In the genomic region with DNA sequence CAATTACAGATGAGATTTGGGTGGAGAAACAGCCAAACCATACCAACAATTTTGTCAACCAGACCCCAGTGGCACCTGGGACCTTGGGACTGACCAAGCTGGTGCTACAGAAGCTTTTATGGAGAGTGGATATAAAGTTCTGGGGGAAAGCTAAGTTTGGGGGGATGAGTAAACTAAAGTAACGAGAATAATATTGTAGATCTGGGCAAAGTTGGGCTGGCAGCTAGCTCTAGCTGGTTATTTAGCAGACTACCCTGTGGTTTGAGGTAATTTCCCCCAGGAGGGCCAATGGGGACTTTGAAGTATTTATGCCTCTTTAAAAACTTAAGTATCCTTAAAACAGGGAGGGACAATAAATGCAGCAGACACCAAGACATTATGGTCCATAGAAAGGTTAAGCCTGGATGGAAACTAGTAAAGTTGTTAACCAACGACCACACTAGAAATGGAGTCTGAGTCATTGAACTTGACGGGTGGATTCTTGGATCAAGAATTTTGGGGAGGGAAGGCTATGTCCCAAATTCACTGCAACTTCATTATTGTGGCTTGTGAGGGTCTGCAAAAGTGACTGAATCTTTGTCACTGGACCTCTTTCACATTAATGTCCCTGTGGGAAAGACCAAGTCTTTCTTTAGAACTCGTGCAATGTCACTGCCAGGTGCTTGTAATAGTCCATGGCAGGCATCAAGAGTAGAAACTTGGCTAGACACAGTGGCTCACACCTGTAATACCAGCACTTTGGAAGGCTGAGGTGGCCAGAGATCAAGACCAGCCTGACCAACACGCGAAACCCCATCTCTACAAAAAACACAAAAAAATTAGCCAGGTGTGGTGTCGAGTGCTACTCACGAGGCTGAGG, we compare ENCODE assay signal across 20 cellular contexts. TPM values are rescaled to one million over a fixed set of nuclear protein-coding genes. Genes with fewer than 3 reads are reported as not detected.
A peak's percentile ranks its signal among the peaks of the same experiment; 100 is the strongest.
DNase-seq lines count a peak whose midpoint lies in the region; ATAC-seq, FAIRE-seq and TF ChIP-seq lines count a peak whose summit lies in the region.
"Had no signal": no experiment of that assay in that cellular context is flagged by ENCODE, and none has a peak within 500 bp of the region (broad histone marks: within the 10 kb centered on the region; RNA-seq: fewer than 3 reads in every experiment).

No MANE protein-coding gene starts in this region.

- H3K4me3 Mint-ChIP-seq in Caco-2 (ENCODE audit: unreplicated experiment) (no peak overlapping the region), T-helper 17 cell (peak overlapping the region; percentile 60)
- H3K4me3 Mint-ChIP-seq: activated CD8-positive, alpha-beta memory T cell treated with anti-CD3 and anti-CD28 coated beads, Interleukin-2, amount 10 ng/mL, durations not matched to agents 7 days and 5 days had no signal

- TF ChIP-seq CTCF in A549 (IDR thresholded peaks at IDR 0.05), result no peak
- no peak for TF ChIP-seq CTCF in Caco-2 (IDR thresholded peaks at IDR 0.05; ENCODE audit: insufficient read depth in 1 of 2, low read depth in 1 of 2, low read length in 1 of 2, severe bottlenecking in 1 of 2, unreplicated experiment in 1 of 2)
- no peak for TF ChIP-seq CTCF in lower lobe of right lung (IDR thresholded peaks at IDR 0.05)

- POLR2A ChIA-PET in A549 (lab: Yijun Ruan, JAX) (no interaction called here), Caco-2 (lab: Charles Lee) (interaction anchor here (0.5 kb wide), 1 partner anchor 272 kb away, joined by 3 read pairs; the partner anchor contains the start of genes RAB2B and TOX4)

- no peaks in the 10 kb centered on the region for H3K9me3 ChIP-seq in A549
- no peaks in the 10 kb centered on the region for H3K9me3 ChIP-seq in Caco-2
- H3K9me3 ChIP-seq in T-helper 17 cell (ENCODE audit: control insufficient read depth, low read length, poor library complexity, severe bottlenecking), result no peaks in the 10 kb centered on the region
- H3K9me3 ChIP-seq in lower lobe of right lung, result no peaks in the 10 kb centered on the region
- H3K9me3 ChIP-seq: SJSA1, thoracic aorta had no signal

- no peaks in the 10 kb centered on the region; the same call in 1 of the 2 replicates for H3K36me3 ChIP-seq in Caco-2 (ENCODE audit: control insufficient read depth, insufficient read depth, low read length)
- peaks cover 32% of the 10 kb centered on the region for H3K36me3 ChIP-seq in lower lobe of right lung

- H3K27me3 Mint-ChIP-seq in Caco-2 (ENCODE audit: insufficient read depth, unreplicated experiment) (no peaks in the 10 kb centered on the region), T-helper 17 cell (no peaks in the 10 kb centered on the region)
- H3K27me3 Mint-ChIP-seq: activated CD8-positive, alpha-beta memory T cell treated with anti-CD3 and anti-CD28 coated beads, Interleukin-2, amount 10 ng/mL, durations not matched to agents 7 days and 5 days had no signal

- no peaks in the 10 kb centered on the region for H3K27me3 ChIP-seq in Caco-2 (replicated peaks; ENCODE audit: control insufficient read depth, insufficient read depth, low read length)
- no peaks in the 10 kb centered on the region for H3K27me3 ChIP-seq in lower lobe of right lung (ENCODE audit: low read depth)
- H3K27me3 ChIP-seq: SJSA1 had no signal

- H3K36me3 Mint-ChIP-seq in Caco-2 (ENCODE audit: insufficient read depth, unreplicated experiment) (peaks cover 97% of the 10 kb centered on the region), T-helper 17 cell (ENCODE audit: low read depth) (peaks cover 11% of the 10 kb centered on the region)

- H3K27ac ChIP-seq in A549 (no peak overlapping the region), lower lobe of right lung (no peak overlapping the region)
- H3K27ac ChIP-seq: SJSA1, thoracic aorta had no signal

- no peak for TF ChIP-seq POLR2A in A549 (IDR thresholded peaks at IDR 0.05; ENCODE audit: low read length)

- BruUV-seq in Caco-2 (replicated peaks; lab: Mats Ljungman, UMichigan), result no TSS peak

- ATAC-seq in A549 (no peak), T-helper 17 cell (no peak), lower lobe of right lung (peak; percentile 54 to 72), left colon (no peak)
- ATAC-seq: activated CD8-positive, alpha-beta memory T cell treated with anti-CD3 and anti-CD28 coated beads, Interleukin-2, amount 10 ng/mL, durations not matched to agents 7 days and 5 days had no signal

- CTCF ChIA-PET in A549 (lab: Yijun Ruan, JAX), result interaction anchor here (1.0 to 2.0 kb wide), 4 partner anchors 13 to 112 kb away, joined by 3 to 6 read pairs (median 3); no protein-coding TSS in a partner anchor
- CTCF ChIA-PET in Caco-2 (lab: Charles Lee), result no interaction called here

- no peak overlapping the region for H3K4me2 ChIP-seq in A549

- no peak for TF ChIP-seq RAD21 in A549 (conservative IDR thresholded peaks at IDR 0.05 in 1 of 2, IDR thresholded peaks at IDR 0.05 in 1 of 2)

- H3K4me1 ChIP-seq in A549 (no peaks in the 10 kb centered on the region), Caco-2 (no peaks in the 10 kb centered on the region), lower lobe of right lung (peaks cover 19% of the 10 kb centered on the region)

- intact Hi-C loops in Caco-2 (cut with micrococcal nuclease; ENCODE audit: unreplicated experiment), result no loop called here
- intact Hi-C loops in lower lobe of right lung (cut with DNase I), result no loop called here
- intact Hi-C loops in left colon (cut with DNase I, micrococcal nuclease), result no loop called here

- H3K4me3 ChIP-seq in A549 (no peak overlapping the region), Caco-2 (ENCODE audit: low read depth, low read length) (no peak overlapping the region), lower lobe of right lung (no peak overlapping the region)
- H3K4me3 ChIP-seq: SJSA1, thoracic aorta had no signal

- no peak for TF ChIP-seq EP300 in A549 (IDR thresholded peaks at IDR 0.05)

- 92% methylated on average over 8 of the region's 8 CpGs for WGBS in A549 (ENCODE audit: missing lambda C conversion rate)

- no peaks in the 10 kb centered on the region for H3K9me3 Mint-ChIP-seq in Caco-2 (ENCODE audit: unreplicated experiment)

- H3K27ac Mint-ChIP-seq in Caco-2 (ENCODE audit: unreplicated experiment) (peak overlapping the region; percentile 36), T-helper 17 cell (peak overlapping the region; percentile 66)

- H3K4me1 Mint-ChIP-seq in Caco-2 (ENCODE audit: low read depth, unreplicated experiment) (peaks cover 25% of the 10 kb centered on the region), T-helper 17 cell (peaks cover 27% of the 10 kb centered on the region)
- H3K4me1 Mint-ChIP-seq: activated CD8-positive, alpha-beta memory T cell treated with anti-CD3 and anti-CD28 coated beads, Interleukin-2, amount 10 ng/mL, durations not matched to agents 7 days and 5 days had no signal

- FAIRE-seq in A549 (lab: Jason Lieb, UNC), result no peak
- FAIRE-seq: islet of Langerhans had no signal

- no peak for DNase-seq in A549 (ENCODE audit: low read depth in 1 of 2, low spot score in 1 of 2)
- DNase-seq in Caco-2, result no peak
- DNase-seq in T-helper 17 cell, result no peak
- no peak for DNase-seq in lower lobe of right lung
- no peak for DNase-seq in left colon
- no peak for DNase-seq in AG20443 (ENCODE audit: low spot score)
- no peak for DNase-seq in NCI-H2196 treated with DMSO at 0.1 percent for 48 hours (lab: John Stamatoyannopoulos, UW; ENCODE audit: unreplicated experiment)
- DNase-seq in medulla oblongata (ENCODE audit: extremely low spot score), result no peak
- DNase-seq: activated CD8-positive, alpha-beta memory T cell treated with anti-CD3 and anti-CD28 coated beads, Interleukin-2, amount 10 ng/mL, durations not matched to agents 7 days and 5 days; EL; erythroblast; MV-4-11; stimulated activated CD4-positive, alpha-beta T cell treated with anti-CD3 and anti-CD28 coated beads, Interleukin-15, amount 100 ng/mL, for 24 hours had no signal

TF ChIP-seq in A549, 52 proteins besides CTCF, POLR2A, EP300 and RAD21:
- TF ChIP-seq CBX8 (IDR thresholded peaks at IDR 0.05), result no peak
- TF ChIP-seq POLR2AphosphoS2 (conservative IDR thresholded peaks at IDR 0.05; ENCODE audit: low read length), result peak; percentile 78
- no peak for TF ChIP-seq TP53 (CRISPR knock-in tag; IDR thresholded peaks at IDR 0.05)
TF ChIP-seq in A549: peak in this region for 1.

RNA-seq across cellular contexts. Expression of gene OR5AU1, which starts 48.5 kb away (rescaled TPM):
- not detected in 2 replicates for polyA plus RNA-seq in A549 (2011; rRNA removed)
- not detected in 2 replicates for polyA plus RNA-seq in A549 (2012; cell fraction: cytosol; rRNA removed)
- polyA plus RNA-seq in A549 (2012; cell fraction: nucleus; rRNA removed), result not detected in 2 replicates
- not detected in 3 replicates for polyA plus RNA-seq in A549 (2017; fragmentation: RNase III; extraction: RNeasy Plus Mini Kit Qiagen cat#74134 plus additional on column Dnase treatment)
- polyA minus RNA-seq in A549 (2011; rRNA and poly(A)+ RNA removed), result not detected in 2 replicates
- total RNA-seq in Caco-2 (2022), result not detected in 2 replicates
- not detected for total RNA-seq in T-helper 17 cell
- not detected for total RNA-seq in lower lobe of right lung
- total RNA-seq in left colon, result not detected
- total RNA-seq: activated CD8-positive, alpha-beta memory T cell treated with anti-CD3 and anti-CD28 coated beads, Interleukin-2, amount 10 ng/mL, durations not matched to agents 7 days and 5 days; HT1080; pulmonary artery endothelial cell; SJSA1; thoracic aorta had no signal
- polyA plus RNA-seq: adipose tissue, BJ had no signal

Comparison
In these comparisons a context has a peak if more than half of its experiments do, and no peak if none do; other contexts are left out.
1. ATAC-seq: peak in lower lobe of right lung (2 of 2); none in A549 (0 of 2), T-helper 17 cell (single experiment) and left colon (single experiment).